14 cellular contexts compared by ENCODE assay signal in the genomic region with DNA sequence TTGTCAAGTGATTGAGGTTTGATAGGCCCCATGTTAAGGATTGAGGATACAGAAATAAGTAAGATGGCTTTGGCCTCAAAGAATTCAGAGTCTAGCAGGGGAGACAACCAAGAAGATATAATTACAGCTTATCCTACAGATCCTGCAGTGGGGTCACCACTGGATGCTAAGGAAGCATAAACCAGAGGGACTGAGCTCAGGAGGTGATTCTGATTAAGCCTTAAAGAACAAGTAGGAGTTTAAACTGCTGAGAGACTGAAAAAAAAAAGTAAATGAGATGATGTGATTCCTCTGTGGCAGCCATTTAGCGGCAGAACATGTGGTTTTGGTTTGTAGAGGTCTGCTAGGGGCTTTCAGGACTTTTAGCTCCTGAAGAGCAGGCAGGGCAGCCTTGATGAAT. TPM values are rescaled to one million over a fixed set of nuclear protein-coding genes. Genes with fewer than 3 reads are reported as not detected.
A peak's percentile ranks its signal among the peaks of the same experiment; 100 is the strongest.
DNase-seq lines count a peak whose midpoint lies in the region; TF ChIP-seq lines count a peak whose summit lies in the region.
"Had no signal": no experiment of that assay in that cellular context is flagged by ENCODE, and none has a peak within 500 bp of the region (broad histone marks: within the 10 kb centered on the region; RNA-seq: fewer than 3 reads in every experiment).

No MANE protein-coding gene starts in this region.

- DNase-seq in NCI-H524 treated with DMSO at 0.1 percent for 48 hours (lab: John Stamatoyannopoulos, UW): peak; percentile 70
- peak; percentile 28 for DNase-seq in NCI-H69 (lab: John Stamatoyannopoulos, UW)
- DNase-seq in WERI-Rb-1: peak; percentile 30
- no peak for DNase-seq in smooth muscle cell (lab: John Stamatoyannopoulos, UW; ENCODE audit: unreplicated experiment)
- DNase-seq in activated gamma-delta T cell treated with Interleukin-2 at 50 U/mL for 16 hours: no peak
- no peak for DNase-seq in erythroblast (lab: John Stamatoyannopoulos, UW)
- no peak for DNase-seq in NCI-H146 (lab: John Stamatoyannopoulos, UW)
- DNase-seq: BE2C; CD4-positive, alpha-beta memory T cell; GF-D8; HCEC 1CT; HFFc6 had no signal

- H3K4me3 ChIP-seq in WERI-Rb-1 (ENCODE audit: low read depth, low read length) (peak overlapping the region; percentile 13; the same call in 1 of the 2 replicates), smooth muscle cell (no peak overlapping the region)
- H3K4me3 ChIP-seq: A549 had no signal

- H3K79me2 ChIP-seq in smooth muscle cell (ENCODE audit: low read depth): peaks cover 36% of the 10 kb centered on the region

- H3K27me3 ChIP-seq in WERI-Rb-1 (ENCODE audit: insufficient read depth, low read depth, severe bottlenecking) (no peaks in the 10 kb centered on the region), smooth muscle cell (ENCODE audit: low read depth) (no peaks in the 10 kb centered on the region)
- H3K27me3 ChIP-seq: BE2C had no signal

- H3K27ac ChIP-seq in WERI-Rb-1 (peak overlapping the region; percentile 92), smooth muscle cell (ENCODE audit: low read depth) (no peak overlapping the region)
- H3K27ac ChIP-seq: A549, C4-2B had no signal

- H3K4me2 ChIP-seq in smooth muscle cell: peak overlapping the region; percentile 8
- H3K4me2 ChIP-seq: A549 had no signal

- TF ChIP-seq POLR2A in erythroblast (IDR thresholded peaks at IDR 0.05; ENCODE audit: low read length): no peak

- WGBS in smooth muscle cell (ENCODE audit: low lambda C conversion rate): 37% methylated on average over 1 of the region's 1 CpG

- H2AFZ ChIP-seq in smooth muscle cell (ENCODE audit: low read depth): no peak overlapping the region

- H3K4me1 ChIP-seq in smooth muscle cell (ENCODE audit: low read depth): peaks cover 11% of the 10 kb centered on the region
- H3K4me1 ChIP-seq: A549 had no signal

- TF ChIP-seq CTCF in WERI-Rb-1 (IDR thresholded peaks at IDR 0.05; ENCODE audit: low read depth, low read length) (no peak), smooth muscle cell (IDR thresholded peaks at IDR 0.05; ENCODE audit: borderline replicate concordance, insufficient read depth, poor library complexity, severe bottlenecking) (no peak)

- no peak overlapping the region for H3K9ac ChIP-seq in smooth muscle cell (ENCODE audit: low read depth)

- no peaks in the 10 kb centered on the region for H3K9me3 ChIP-seq in WERI-Rb-1 (ENCODE audit: severe bottlenecking)
- no peaks in the 10 kb centered on the region for H3K9me3 ChIP-seq in smooth muscle cell (replicated peaks; ENCODE audit: low read depth)
- H3K9me3 ChIP-seq: A549, BE2C had no signal

- H3F3A ChIP-seq in smooth muscle cell (ENCODE audit: low read depth): peaks cover 3% of the 10 kb centered on the region

- peaks cover 90% of the 10 kb centered on the region for H4K20me1 ChIP-seq in smooth muscle cell (ENCODE audit: low read depth)

- H3K36me3 ChIP-seq in WERI-Rb-1 (no peaks in the 10 kb centered on the region), smooth muscle cell (ENCODE audit: low read depth) (no peaks in the 10 kb centered on the region)
- H3K36me3 ChIP-seq: BE2C had no signal

RNA-seq across cellular contexts. Expression of a gene that starts 30.9 kb away (rescaled TPM):
- 31.1 and 41.3 TPM in 2 replicates for total RNA-seq in smooth muscle cell
- 26.1 and 26.2 TPM in 2 replicates for polyA plus RNA-seq in smooth muscle cell

Comparison
In these comparisons a context has a peak if more than half of its experiments do, and no peak if none do; other contexts are left out.
1. DNase-seq: peak in NCI-H524 treated with DMSO at 0.1 percent for 48 hours (single experiment), NCI-H69 (single experiment) and WERI-Rb-1 (single experiment); none in smooth muscle cell (single experiment), activated gamma-delta T cell treated with Interleukin-2 at 50 U/mL for 16 hours (single experiment), erythroblast (0 of 2) and NCI-H146 (single experiment).